ENCODE assay signal across 8 cellular contexts in genomic region chr9:33290247-33290993, GRCh38.
DNase-seq lines count a peak whose midpoint lies in the region; ATAC-seq lines count a peak whose summit lies in the region.

Gene NFX1 (plus strand): TSS chr9:33290516. CDS start chr9:33290573, 57 bp downstream.

- H3K27ac ChIP-seq in BLaER1 treated with 17β-estradiol and CSF1 and Interleukin-3, amounts not matched to agents 10 nM and 100 nM = peak within 1 kb of the TSS; percentile 96 to 100 (median 99)

- H3K4me1 ChIP-seq in BLaER1 treated with 17β-estradiol and CSF1 and Interleukin-3, amounts not matched to agents 10 nM and 100 nM = peaks cover 80 to 91% (median 89%) of the 10 kb centered on the region in 10 experiments

- ATAC-seq in GM19351 (IDR thresholded peaks at IDR 0.05; ENCODE audit: unreplicated experiment) (peak; percentile 84), HG03521 (IDR thresholded peaks at IDR 0.05; ENCODE audit: unreplicated experiment) (peak; percentile 85)

- H3K9ac ChIP-seq in BLaER1 treated with 17β-estradiol and CSF1 and Interleukin-3, amounts not matched to agents 10 nM and 100 nM = peak within 1 kb of the TSS; percentile 91 to 98 (median 96)

- H3K4me2 ChIP-seq in BLaER1 treated with 17β-estradiol and CSF1 and Interleukin-3, amounts not matched to agents 10 nM and 100 nM = peak within 1 kb of the TSS; percentile 90 to 97 (median 94)

- H3K36me3 ChIP-seq in BLaER1 treated with 17β-estradiol and CSF1 and Interleukin-3, amounts not matched to agents 10 nM and 100 nM = peaks cover 22 to 38% (median 30%) of the 10 kb centered on the region in 11 experiments; a peak in 21 of 22 replicates

- peaks cover 0 to 5% (median 0%) of the 10 kb centered on the region in 11 experiments; a peak in 2 of 22 replicates for H3K9me3 ChIP-seq in BLaER1 treated with 17β-estradiol and CSF1 and Interleukin-3, amounts not matched to agents 10 nM and 100 nM (replicated peaks in 1 of 11)

- H3K27me3 ChIP-seq in BLaER1 treated with 17β-estradiol and CSF1 and Interleukin-3, amounts not matched to agents 10 nM and 100 nM = no peaks in the 10 kb centered on the region

- H4K20me1 ChIP-seq in BLaER1 treated with 17β-estradiol and CSF1 and Interleukin-3, amounts not matched to agents 10 nM and 100 nM = no peaks in the 10 kb centered on the region

- peak; percentile 98 for DNase-seq in NCI-H748 (lab: John Stamatoyannopoulos, UW; ENCODE audit: unreplicated experiment)
- peak; percentile 97 for DNase-seq in activated CD4-positive, alpha-beta T cell treated with anti-CD3 and anti-CD28 coated beads, Interleukin-2, amount 50 U/mL, for 1 hour
- DNase-seq in cortex of kidney (lab: John Stamatoyannopoulos, UW) = peak; percentile 78
- DNase-seq in left kidney (ENCODE audit: low read depth, low spot score) = peak; percentile 99
- DNase-seq in stimulated activated CD4-positive, alpha-beta T cell treated with anti-CD3 and anti-CD28 coated beads, Interleukin-2, amount 100 ng/mL, for 24 hours = peak; percentile 97 to 98

- H3K4me3 ChIP-seq in BLaER1 treated with 17β-estradiol and CSF1 and Interleukin-3, amounts not matched to agents 10 nM and 100 nM = peak within 1 kb of the TSS; percentile 66 to 86 (median 76)

Comparison
In these comparisons a context has a peak if more than half of its experiments do, and no peak if none do; other contexts are left out.
1. Peak in every context shown above with its lines: DNase-seq, ATAC-seq, H3K4me3 ChIP-seq and H3K27ac ChIP-seq.